ENCODE assay signal across 11 cellular contexts in genomic region chr6:341914-342831, GRCh38. TPM values are rescaled to one million over a fixed set of nuclear protein-coding genes. Genes with fewer than 3 reads are reported as not detected.
A peak's percentile ranks its signal among the peaks of the same experiment; 100 is the strongest.
DNase-seq lines count a peak whose midpoint lies in the region; ATAC-seq and TF ChIP-seq lines count a peak whose summit lies in the region.
"Had no signal": no experiment of that assay in that cellular context is flagged by ENCODE, and none has a peak within 500 bp of the region (broad histone marks: within the 10 kb centered on the region; RNA-seq: fewer than 3 reads in every experiment).

No MANE protein-coding gene starts in this region.

- TF ChIP-seq CTCF in type B pancreatic cell (conservative IDR thresholded peaks at IDR 0.05): no peak

- H3K4me1 ChIP-seq in CD8-positive, alpha-beta memory T cell (ENCODE audit: insufficient read depth, low read length): peaks cover 32% of the 10 kb centered on the region
- H3K4me1 ChIP-seq: foreskin keratinocyte had no signal

- intact Hi-C loops in activated T-helper 2 cell treated with anti-CD3 and anti-CD28 coated beads, Interferon-gamma antibody, Interleukin-2, Interleukin-4, amounts not matched to agents 10 μg/mL and 5 μg/mL and 100 μg/mL, durations not matched to agents 14 hours and 24 hours and 36 hours (cut with micrococcal nuclease): no loop called here

- peak in 1 of 5 donors; percentile 33 for DNase-seq in CD8-positive, alpha-beta memory T cell
- no peak for DNase-seq in activated T-helper 2 cell treated with anti-CD3 and anti-CD28 coated beads, Interferon-gamma antibody, Interleukin-2, Interleukin-4, amounts not matched to agents 10 μg/mL and 5 μg/mL and 100 μg/mL, durations not matched to agents 14 hours and 24 hours and 36 hours (ENCODE audit: low spot score)
- DNase-seq in CD1c-positive myeloid dendritic cell (ENCODE audit: extremely low spot score): no peak
- no peak for DNase-seq in stimulated activated CD4-positive, alpha-beta T cell treated with anti-CD3 and anti-CD28 coated beads, Interleukin-12 subunit alpha, Interleukin-12 subunit beta, amount 100 ng/mL, for 4 hours
- no peak for DNase-seq in type B pancreatic cell (ENCODE audit: extremely low spot score, unreplicated experiment)
- DNase-seq in activated CD4-positive, alpha-beta T cell treated with anti-CD3 and anti-CD28 coated beads, Interleukin-2, amount 10 ng/mL, durations not matched to agents 7 days and 5 days: no peak
- DNase-seq: foreskin keratinocyte, MM.1S, Right ventricle myocardium superior had no signal

- peaks cover 46 to 55% (median 47%) of the 10 kb centered on the region in 3 donors for H3K4me1 Mint-ChIP-seq in CD8-positive, alpha-beta memory T cell
- peaks cover 53% of the 10 kb centered on the region for H3K4me1 Mint-ChIP-seq in activated T-helper 2 cell treated with anti-CD3 and anti-CD28 coated beads, Interferon-gamma antibody, Interleukin-2, Interleukin-4, amounts not matched to agents 10 μg/mL and 5 μg/mL and 100 μg/mL, durations not matched to agents 14 hours and 24 hours and 36 hours (ENCODE audit: low read depth)
- no peaks in the 10 kb centered on the region for H3K4me1 Mint-ChIP-seq in type B pancreatic cell (ENCODE audit: unreplicated experiment)
- peaks cover 47% of the 10 kb centered on the region for H3K4me1 Mint-ChIP-seq in activated CD4-positive, alpha-beta T cell treated with anti-CD3 and anti-CD28 coated beads, Interleukin-2, amount 10 ng/mL, durations not matched to agents 7 days and 5 days

- no peaks in the 10 kb centered on the region for H3K27me3 ChIP-seq in CD8-positive, alpha-beta memory T cell (ENCODE audit: insufficient read depth, low read length, poor library complexity, severe bottlenecking)
- H3K27me3 ChIP-seq: foreskin keratinocyte had no signal

- H3K27me3 Mint-ChIP-seq in CD8-positive, alpha-beta memory T cell: no peaks in the 10 kb centered on the region
- H3K27me3 Mint-ChIP-seq in activated T-helper 2 cell treated with anti-CD3 and anti-CD28 coated beads, Interferon-gamma antibody, Interleukin-2, Interleukin-4, amounts not matched to agents 10 μg/mL and 5 μg/mL and 100 μg/mL, durations not matched to agents 14 hours and 24 hours and 36 hours (ENCODE audit: low read depth): no peaks in the 10 kb centered on the region
- H3K27me3 Mint-ChIP-seq in type B pancreatic cell: no peaks in the 10 kb centered on the region
- H3K27me3 Mint-ChIP-seq in activated CD4-positive, alpha-beta T cell treated with anti-CD3 and anti-CD28 coated beads, Interleukin-2, amount 10 ng/mL, durations not matched to agents 7 days and 5 days: no peaks in the 10 kb centered on the region

- ATAC-seq in GM19397 (IDR thresholded peaks at IDR 0.05; ENCODE audit: unreplicated experiment): peak; percentile 44
- peak; percentile 47 for ATAC-seq in HG03039 (IDR thresholded peaks at IDR 0.05; ENCODE audit: unreplicated experiment)
- ATAC-seq: foreskin keratinocyte had no signal

- no peaks in the 10 kb centered on the region for H3K36me3 ChIP-seq in CD8-positive, alpha-beta memory T cell (ENCODE audit: insufficient read depth, low read length)

- H3K9me3 ChIP-seq in CD8-positive, alpha-beta memory T cell (ENCODE audit: low read length): no peaks in the 10 kb centered on the region

- H3K9me3 Mint-ChIP-seq in CD8-positive, alpha-beta memory T cell: peaks cover 0 to 11% (median 0%) of the 10 kb centered on the region in 5 donors
- H3K9me3 Mint-ChIP-seq in activated T-helper 2 cell treated with anti-CD3 and anti-CD28 coated beads, Interferon-gamma antibody, Interleukin-2, Interleukin-4, amounts not matched to agents 10 μg/mL and 5 μg/mL and 100 μg/mL, durations not matched to agents 14 hours and 24 hours and 36 hours: no peaks in the 10 kb centered on the region
- H3K9me3 Mint-ChIP-seq in type B pancreatic cell: peaks cover 6% of the 10 kb centered on the region
- no peaks in the 10 kb centered on the region for H3K9me3 Mint-ChIP-seq in activated CD4-positive, alpha-beta T cell treated with anti-CD3 and anti-CD28 coated beads, Interleukin-2, amount 10 ng/mL, durations not matched to agents 7 days and 5 days

- H3K4me3 Mint-ChIP-seq in CD8-positive, alpha-beta memory T cell: peak overlapping the region in 3 of 7 donors; percentile 20 to 76 (median 59)
- H3K4me3 Mint-ChIP-seq in activated T-helper 2 cell treated with anti-CD3 and anti-CD28 coated beads, Interferon-gamma antibody, Interleukin-2, Interleukin-4, amounts not matched to agents 10 μg/mL and 5 μg/mL and 100 μg/mL, durations not matched to agents 14 hours and 24 hours and 36 hours (ENCODE audit: low read depth): no peak overlapping the region
- H3K4me3 Mint-ChIP-seq in type B pancreatic cell: no peak overlapping the region
- no peak overlapping the region for H3K4me3 Mint-ChIP-seq in activated CD4-positive, alpha-beta T cell treated with anti-CD3 and anti-CD28 coated beads, Interleukin-2, amount 10 ng/mL, durations not matched to agents 7 days and 5 days

- no peak overlapping the region for H3K4me3 ChIP-seq in CD8-positive, alpha-beta memory T cell (ENCODE audit: low read length)

- POLR2A ChIA-PET in CD8-positive, alpha-beta memory T cell (lab: Charles Lee): no interaction called here
- POLR2A ChIA-PET in activated CD4-positive, alpha-beta T cell treated with anti-CD3 and anti-CD28 coated beads, Interleukin-2, amount 10 ng/mL, durations not matched to agents 7 days and 5 days (lab: Charles Lee): interaction anchor here (0.6 kb wide), 1 partner anchor 23 kb away, joined by 4 read pairs; no protein-coding TSS in a partner anchor

- H3K36me3 Mint-ChIP-seq in CD8-positive, alpha-beta memory T cell: peaks cover 5 to 25% (median 16%) of the 10 kb centered on the region in 3 donors
- peaks cover 10% of the 10 kb centered on the region for H3K36me3 Mint-ChIP-seq in activated T-helper 2 cell treated with anti-CD3 and anti-CD28 coated beads, Interferon-gamma antibody, Interleukin-2, Interleukin-4, amounts not matched to agents 10 μg/mL and 5 μg/mL and 100 μg/mL, durations not matched to agents 14 hours and 24 hours and 36 hours (ENCODE audit: low read depth)
- peaks cover 3% of the 10 kb centered on the region for H3K36me3 Mint-ChIP-seq in type B pancreatic cell
- peaks cover 8% of the 10 kb centered on the region for H3K36me3 Mint-ChIP-seq in activated CD4-positive, alpha-beta T cell treated with anti-CD3 and anti-CD28 coated beads, Interleukin-2, amount 10 ng/mL, durations not matched to agents 7 days and 5 days (ENCODE audit: low read depth)

- peak overlapping the region in 6 of 8 donors; percentile 12 to 71 (median 57) for H3K27ac Mint-ChIP-seq in CD8-positive, alpha-beta memory T cell
- peak overlapping the region; percentile 18 for H3K27ac Mint-ChIP-seq in activated T-helper 2 cell treated with anti-CD3 and anti-CD28 coated beads, Interferon-gamma antibody, Interleukin-2, Interleukin-4, amounts not matched to agents 10 μg/mL and 5 μg/mL and 100 μg/mL, durations not matched to agents 14 hours and 24 hours and 36 hours
- no peak overlapping the region for H3K27ac Mint-ChIP-seq in type B pancreatic cell
- no peak overlapping the region for H3K27ac Mint-ChIP-seq in activated CD4-positive, alpha-beta T cell treated with anti-CD3 and anti-CD28 coated beads, Interleukin-2, amount 10 ng/mL, durations not matched to agents 7 days and 5 days

- H3K27ac ChIP-seq in CD8-positive, alpha-beta memory T cell (ENCODE audit: low read depth, low read length): no peak overlapping the region
- H3K27ac ChIP-seq: foreskin keratinocyte had no signal

- CTCF ChIA-PET in CD8-positive, alpha-beta memory T cell (lab: Charles Lee): no interaction called here
- CTCF ChIA-PET in activated CD4-positive, alpha-beta T cell treated with anti-CD3 and anti-CD28 coated beads, Interleukin-2, amount 10 ng/mL, durations not matched to agents 7 days and 5 days (lab: Charles Lee): interaction anchor here (1.0 to 1.2 kb wide), 2 partner anchors 10 to 21 kb away, joined by 3 read pairs; no protein-coding TSS in a partner anchor

RNA-seq across cellular contexts. Expression of gene IRF4, which starts 49.4 kb away (rescaled TPM):
- total RNA-seq in CD8-positive, alpha-beta memory T cell: 100 to 1,000 TPM; 700 to 703 TPM
- polyA plus RNA-seq in CD8-positive, alpha-beta memory T cell: 3.4 TPM
- 1,053 and 1,062 TPM in 2 replicates for total RNA-seq in activated T-helper 2 cell treated with anti-CD3 and anti-CD28 coated beads, Interferon-gamma antibody, Interleukin-2, Interleukin-4, amounts not matched to agents 10 μg/mL and 5 μg/mL and 100 μg/mL, durations not matched to agents 14 hours and 24 hours and 36 hours
- total RNA-seq in type B pancreatic cell (ENCODE audit: low replicate concordance): 1.7 TPM in 1 of 2 replicates, not detected in the other
- 100 to 1,000 TPM; 111 to 126 TPM for total RNA-seq in activated CD4-positive, alpha-beta T cell treated with anti-CD3 and anti-CD28 coated beads, Interleukin-2, amount 10 ng/mL, durations not matched to agents 7 days and 5 days
- total RNA-seq: foreskin keratinocyte had no signal
- polyA plus RNA-seq: foreskin keratinocyte had no signal

RNA-seq across cellular contexts. Expression of gene DUSP22, which starts 49.9 kb away (rescaled TPM):
- total RNA-seq in CD8-positive, alpha-beta memory T cell: 10 to 100 TPM; 24.4 to 25.3 TPM
- polyA plus RNA-seq in CD8-positive, alpha-beta memory T cell: 38.5 TPM
- total RNA-seq in activated T-helper 2 cell treated with anti-CD3 and anti-CD28 coated beads, Interferon-gamma antibody, Interleukin-2, Interleukin-4, amounts not matched to agents 10 μg/mL and 5 μg/mL and 100 μg/mL, durations not matched to agents 14 hours and 24 hours and 36 hours: 27.5 and 28.6 TPM in 2 replicates
- total RNA-seq in type B pancreatic cell (ENCODE audit: low replicate concordance): 20.2 and 25.0 TPM in 2 replicates
- total RNA-seq in activated CD4-positive, alpha-beta T cell treated with anti-CD3 and anti-CD28 coated beads, Interleukin-2, amount 10 ng/mL, durations not matched to agents 7 days and 5 days: 10 to 100 TPM; 35.3 to 36.7 TPM

Comparison
In these comparisons a context has a peak if more than half of its experiments do, and no peak if none do; other contexts are left out.
1. H3K27ac Mint-ChIP-seq: peak in CD8-positive, alpha-beta memory T cell (6 of 8) and activated T-helper 2 cell treated with anti-CD3 and anti-CD28 coated beads, Interferon-gamma antibody, Interleukin-2, Interleukin-4, amounts not matched to agents 10 μg/mL and 5 μg/mL and 100 μg/mL, durations not matched to agents 14 hours and 24 hours and 36 hours (single experiment); none in type B pancreatic cell (single experiment) and activated CD4-positive, alpha-beta T cell treated with anti-CD3 and anti-CD28 coated beads, Interleukin-2, amount 10 ng/mL, durations not matched to agents 7 days and 5 days (single experiment).
2. RNA of gene IRF4, which starts 49.4 kb away (total RNA-seq): 1,053 to 1,062 TPM in activated T-helper 2 cell treated with anti-CD3 and anti-CD28 coated beads, Interferon-gamma antibody, Interleukin-2, Interleukin-4, amounts not matched to agents 10 μg/mL and 5 μg/mL and 100 μg/mL, durations not matched to agents 14 hours and 24 hours and 36 hours, 700 to 703 TPM in CD8-positive, alpha-beta memory T cell and 111 to 126 TPM in activated CD4-positive, alpha-beta T cell treated with anti-CD3 and anti-CD28 coated beads, Interleukin-2, amount 10 ng/mL, durations not matched to agents 7 days and 5 days; 1.7 TPM in type B pancreatic cell; every median in the first group is over 10 times any median in the second.